In the genomic region with DNA sequence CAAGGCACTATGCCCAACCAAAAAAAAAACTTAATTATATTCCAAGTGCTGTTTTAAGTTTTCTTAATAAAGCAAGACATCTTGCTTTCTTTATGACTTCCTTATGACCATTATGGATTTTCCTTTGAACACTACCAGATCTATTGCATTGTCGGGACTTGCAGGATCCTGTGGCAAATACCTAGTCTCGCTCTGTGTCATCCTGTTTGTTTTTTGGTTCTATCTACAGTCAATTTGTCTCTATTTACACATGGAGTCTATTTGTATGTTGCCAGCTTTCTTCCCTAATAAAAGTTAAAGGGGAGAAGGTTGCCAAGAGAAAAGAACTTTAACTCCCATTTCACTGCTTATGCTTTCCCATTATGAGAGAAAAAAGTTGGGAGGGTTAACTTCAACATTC, we compare ENCODE assay signal across 1 cellular context.
TF ChIP-seq lines count a peak whose summit lies in the region.

No MANE protein-coding gene starts in this region.

TF ChIP-seq in HepG2, 621 proteins besides CTCF, POLR2A, EP300 and RAD21:
- TF ChIP-seq PAWR (CRISPR knock-in tag; IDR thresholded peaks at IDR 0.05; ENCODE audit: borderline replicate concordance) (no peak), POLR2AphosphoS2 (IDR thresholded peaks at IDR 0.05; ENCODE audit: low read depth, low read length) (no peak), PLRG1 (conservative IDR thresholded peaks at IDR 0.05) (no peak), HIVEP1 (CRISPR knock-in tag; IDR thresholded peaks at IDR 0.05) (no peak), MEF2D (CRISPR knock-in tag; IDR thresholded peaks at IDR 0.05) (no peak), ZNF331 (CRISPR knock-in tag; IDR thresholded peaks at IDR 0.05) (no peak), SMARCC2 (IDR thresholded peaks at IDR 0.05) (no peak), IKZF1 (IDR thresholded peaks at IDR 0.05) (no peak)
- TF ChIP-seq, protein P1, sequence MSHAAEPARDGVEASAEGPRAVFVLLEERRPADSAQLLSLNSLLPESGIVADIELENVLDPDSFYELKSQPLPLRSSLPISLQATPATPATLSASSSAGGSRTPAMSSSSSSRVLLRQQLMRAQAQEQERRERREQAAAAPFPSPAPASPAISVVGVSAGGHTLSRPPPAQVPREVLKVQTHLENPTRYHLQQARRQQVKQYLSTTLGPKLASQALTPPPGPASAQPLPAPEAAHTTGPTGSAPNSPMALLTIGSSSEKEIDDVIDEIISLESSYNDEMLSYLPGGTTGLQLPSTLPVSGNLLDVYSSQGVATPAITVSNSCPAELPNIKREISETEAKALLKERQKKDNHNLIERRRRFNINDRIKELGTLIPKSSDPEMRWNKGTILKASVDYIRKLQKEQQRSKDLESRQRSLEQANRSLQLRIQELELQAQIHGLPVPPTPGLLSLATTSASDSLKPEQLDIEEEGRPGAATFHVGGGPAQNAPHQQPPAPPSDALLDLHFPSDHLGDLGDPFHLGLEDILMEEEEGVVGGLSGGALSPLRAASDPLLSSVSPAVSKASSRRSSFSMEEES (CRISPR knock-in tag; IDR thresholded peaks at IDR 0.05): no peak
- TF ChIP-seq, protein P2, sequence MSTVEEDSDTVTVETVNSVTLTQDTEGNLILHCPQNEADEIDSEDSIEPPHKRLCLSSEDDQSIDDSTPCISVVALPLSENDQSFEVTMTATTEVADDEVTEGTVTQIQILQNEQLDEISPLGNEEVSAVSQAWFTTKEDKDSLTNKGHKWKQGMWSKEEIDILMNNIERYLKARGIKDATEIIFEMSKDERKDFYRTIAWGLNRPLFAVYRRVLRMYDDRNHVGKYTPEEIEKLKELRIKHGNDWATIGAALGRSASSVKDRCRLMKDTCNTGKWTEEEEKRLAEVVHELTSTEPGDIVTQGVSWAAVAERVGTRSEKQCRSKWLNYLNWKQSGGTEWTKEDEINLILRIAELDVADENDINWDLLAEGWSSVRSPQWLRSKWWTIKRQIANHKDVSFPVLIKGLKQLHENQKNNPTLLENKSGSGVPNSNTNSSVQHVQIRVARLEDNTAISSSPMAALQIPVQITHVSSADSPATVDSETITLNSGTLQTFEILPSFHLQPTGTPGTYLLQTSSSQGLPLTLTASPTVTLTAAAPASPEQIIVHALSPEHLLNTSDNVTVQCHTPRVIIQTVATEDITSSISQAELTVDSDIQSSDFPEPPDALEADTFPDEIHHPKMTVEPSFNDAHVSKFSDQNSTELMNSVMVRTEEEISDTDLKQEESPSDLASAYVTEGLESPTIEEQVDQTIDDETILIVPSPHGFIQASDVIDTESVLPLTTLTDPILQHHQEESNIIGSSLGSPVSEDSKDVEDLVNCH (CRISPR knock-in tag; IDR thresholded peaks at IDR 0.05): no peak
- TF ChIP-seq, protein P3, sequence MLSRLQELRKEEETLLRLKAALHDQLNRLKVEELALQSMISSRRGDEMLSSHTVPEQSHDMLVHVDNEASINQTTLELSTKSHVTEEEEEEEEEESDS (CRISPR knock-in tag; IDR thresholded peaks at IDR 0.05; ENCODE audit: borderline replicate concordance): no peak
TF ChIP-seq in HepG2: peak in this region for 0.
